ENCODE assay signal across 23 cellular contexts in genomic region chr6:158531566-158531965, GRCh38.
"Had no signal": no experiment of that assay in that cellular context is flagged by ENCODE, and none has a peak within 500 bp of the region (broad histone marks: within the 10 kb centered on the region; RNA-seq: fewer than 3 reads in every experiment).

No MANE protein-coding gene starts in this region.

- H3K27ac ChIP-seq: colonic mucosa, epithelial cell of prostate, foreskin keratinocyte, gastrocnemius medialis, heart right ventricle, left lung, lower lobe of right lung had no signal

- DNase-seq: cerebellar nuclear complex; colonic mucosa; cortex of kidney; effector CD8-positive, alpha-beta T cell; effector memory CD8-positive, alpha-beta T cell; erythroblast; foreskin keratinocyte; gastrocnemius medialis; glutamatergic neuron; heart right ventricle; hippocampal formation; left cardiac atrium; left lung; left ventricle myocardium superior; lower lobe of right lung; mesenchymal stem cell; midbrain; mucosa of descending colon had no signal

- H3K4me1 ChIP-seq: colonic mucosa, foreskin keratinocyte, gastrocnemius medialis had no signal

- FAIRE-seq: endometrium, islet of Langerhans, keratinocyte had no signal

- H3K4me3 ChIP-seq: colonic mucosa, gastrocnemius medialis, heart right ventricle, left lung, lower lobe of right lung, mucosa of descending colon had no signal

- H3K9me3 ChIP-seq: colonic mucosa, gastrocnemius medialis, mucosa of descending colon had no signal

- H3K27me3 ChIP-seq: colonic mucosa had no signal

- ATAC-seq: effector memory CD8-positive, alpha-beta T cell; esophagus mucosa; foreskin keratinocyte; gastrocnemius medialis; heart right ventricle; left cardiac atrium; left lung; left ventricle myocardium superior; lower lobe of right lung; mucosa of descending colon had no signal

- H3K36me3 ChIP-seq: colonic mucosa, gastrocnemius medialis, heart right ventricle, left lung, lower lobe of right lung had no signal
